In the genomic region with DNA sequence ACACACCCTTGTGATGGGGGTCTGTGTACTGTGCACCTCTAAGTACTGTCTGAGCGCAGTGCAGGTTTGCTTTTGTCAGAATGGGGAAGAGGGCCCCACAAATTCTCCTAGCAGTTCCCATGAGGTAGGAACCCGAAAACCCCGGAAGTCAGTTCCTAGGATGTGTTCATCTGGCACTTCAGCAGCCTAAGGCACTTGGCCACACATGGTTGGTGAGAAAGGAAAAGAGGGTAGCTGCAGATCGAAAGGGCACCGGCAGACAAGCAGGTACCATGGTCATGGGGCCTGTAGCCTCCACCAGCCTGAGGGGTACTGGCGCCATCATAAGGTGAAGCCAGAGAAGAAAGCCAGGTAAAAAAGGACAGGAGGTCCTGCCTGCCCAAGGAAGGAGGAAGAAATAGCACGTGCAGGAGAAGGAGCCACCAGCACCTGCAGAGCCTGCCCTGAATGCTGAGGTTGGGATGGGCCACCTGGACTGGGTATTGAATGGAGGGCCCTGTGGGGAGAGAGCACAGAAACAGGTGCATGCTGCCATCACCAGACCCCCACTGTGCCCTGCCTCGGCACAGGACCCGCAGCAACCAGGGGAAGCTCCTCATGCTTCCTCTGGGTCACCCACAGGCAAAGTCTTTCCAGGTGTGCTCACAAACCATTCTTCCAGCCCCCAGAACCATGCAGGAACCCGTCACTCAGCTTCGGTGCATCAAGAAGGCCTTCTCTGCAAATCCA, we compare ENCODE assay signal across 17 cellular contexts. TPM values are rescaled to one million over a fixed set of nuclear protein-coding genes. Genes with fewer than 3 reads are reported as not detected.
DNase-seq lines count a peak whose midpoint lies in the region; ATAC-seq and TF ChIP-seq lines count a peak whose summit lies in the region.
"Had no signal": no experiment of that assay in that cellular context is flagged by ENCODE, and none has a peak within 500 bp of the region (broad histone marks: within the 10 kb centered on the region; RNA-seq: fewer than 3 reads in every experiment).

No MANE protein-coding gene starts in this region.

- no peak for TF ChIP-seq POLR2A in ovary (IDR thresholded peaks at IDR 0.05)

- H3K27me3 ChIP-seq in ovary = no peaks in the 10 kb centered on the region

- H3K4me3 Mint-ChIP-seq in stimulated activated naive CD8-positive, alpha-beta T cell treated with anti-CD3 and anti-CD28 coated beads, Interleukin-15, Interleukin-2, amounts not matched to agents 100 ng/mL and 50 ng/mL, for 24 hours = no peak overlapping the region
- H3K4me3 Mint-ChIP-seq in activated CD4-positive, alpha-beta memory T cell treated with anti-CD3 and anti-CD28 coated beads, Interleukin-2, amount 10 ng/mL, durations not matched to agents 7 days and 5 days = no peak overlapping the region
- H3K4me3 Mint-ChIP-seq in naive thymus-derived CD8-positive, alpha-beta T cell = peak overlapping the region in 9 of 10 donors; percentile 44 to 82 (median 74)
- H3K4me3 Mint-ChIP-seq: endodermal cell, IgD-negative memory B cell, nephron progenitor cell had no signal

- no peaks in the 10 kb centered on the region for H3K9me3 ChIP-seq in ovary

- H3K4me1 Mint-ChIP-seq in stimulated activated naive CD8-positive, alpha-beta T cell treated with anti-CD3 and anti-CD28 coated beads, Interleukin-15, Interleukin-2, amounts not matched to agents 100 ng/mL and 50 ng/mL, for 24 hours (ENCODE audit: low read depth) = peaks cover 66% of the 10 kb centered on the region
- H3K4me1 Mint-ChIP-seq in activated CD4-positive, alpha-beta memory T cell treated with anti-CD3 and anti-CD28 coated beads, Interleukin-2, amount 10 ng/mL, durations not matched to agents 7 days and 5 days = peaks cover 25% of the 10 kb centered on the region
- peaks cover 45 to 94% (median 74%) of the 10 kb centered on the region in 4 donors for H3K4me1 Mint-ChIP-seq in naive thymus-derived CD8-positive, alpha-beta T cell
- H3K4me1 Mint-ChIP-seq: endodermal cell had no signal

- TF ChIP-seq CTCF in ovary (IDR thresholded peaks at IDR 0.05) = no peak

- H3K27ac Mint-ChIP-seq in stimulated activated naive CD8-positive, alpha-beta T cell treated with anti-CD3 and anti-CD28 coated beads, Interleukin-15, Interleukin-2, amounts not matched to agents 100 ng/mL and 50 ng/mL, for 24 hours = peak overlapping the region; percentile 22
- peak overlapping the region; percentile 54 for H3K27ac Mint-ChIP-seq in activated CD4-positive, alpha-beta memory T cell treated with anti-CD3 and anti-CD28 coated beads, Interleukin-2, amount 10 ng/mL, durations not matched to agents 7 days and 5 days
- peak overlapping the region; percentile 92 to 100 (median 97) for H3K27ac Mint-ChIP-seq in naive thymus-derived CD8-positive, alpha-beta T cell
- H3K27ac Mint-ChIP-seq: endodermal cell, nephron progenitor cell had no signal

- H3K27me3 Mint-ChIP-seq in stimulated activated naive CD8-positive, alpha-beta T cell treated with anti-CD3 and anti-CD28 coated beads, Interleukin-15, Interleukin-2, amounts not matched to agents 100 ng/mL and 50 ng/mL, for 24 hours = no peaks in the 10 kb centered on the region
- H3K27me3 Mint-ChIP-seq in activated CD4-positive, alpha-beta memory T cell treated with anti-CD3 and anti-CD28 coated beads, Interleukin-2, amount 10 ng/mL, durations not matched to agents 7 days and 5 days = no peaks in the 10 kb centered on the region
- H3K27me3 Mint-ChIP-seq in naive thymus-derived CD8-positive, alpha-beta T cell = no peaks in the 10 kb centered on the region
- H3K27me3 Mint-ChIP-seq: IgD-negative memory B cell had no signal

- no peak overlapping the region for H3K4me3 ChIP-seq in ovary
- H3K4me3 ChIP-seq: GM12878, lung had no signal

- H3K36me3 ChIP-seq in ovary = no peaks in the 10 kb centered on the region

- H3K36me3 Mint-ChIP-seq in stimulated activated naive CD8-positive, alpha-beta T cell treated with anti-CD3 and anti-CD28 coated beads, Interleukin-15, Interleukin-2, amounts not matched to agents 100 ng/mL and 50 ng/mL, for 24 hours (ENCODE audit: low read depth) = peaks cover 24% of the 10 kb centered on the region
- peaks cover 66% of the 10 kb centered on the region for H3K36me3 Mint-ChIP-seq in activated CD4-positive, alpha-beta memory T cell treated with anti-CD3 and anti-CD28 coated beads, Interleukin-2, amount 10 ng/mL, durations not matched to agents 7 days and 5 days (ENCODE audit: low read depth)
- H3K36me3 Mint-ChIP-seq in naive thymus-derived CD8-positive, alpha-beta T cell = peaks cover 0 to 70% (median 35%) of the 10 kb centered on the region in 3 donors

- peaks cover 8% of the 10 kb centered on the region for H3K4me1 ChIP-seq in ovary (ENCODE audit: insufficient read depth)

- H3K9me3 Mint-ChIP-seq in stimulated activated naive CD8-positive, alpha-beta T cell treated with anti-CD3 and anti-CD28 coated beads, Interleukin-15, Interleukin-2, amounts not matched to agents 100 ng/mL and 50 ng/mL, for 24 hours = no peaks in the 10 kb centered on the region
- no peaks in the 10 kb centered on the region for H3K9me3 Mint-ChIP-seq in activated CD4-positive, alpha-beta memory T cell treated with anti-CD3 and anti-CD28 coated beads, Interleukin-2, amount 10 ng/mL, durations not matched to agents 7 days and 5 days
- no peaks in the 10 kb centered on the region for H3K9me3 Mint-ChIP-seq in naive thymus-derived CD8-positive, alpha-beta T cell
- H3K9me3 Mint-ChIP-seq: endodermal cell, IgD-negative memory B cell, nephron progenitor cell had no signal

- CTCF ChIA-PET in activated CD4-positive, alpha-beta memory T cell treated with anti-CD3 and anti-CD28 coated beads, Interleukin-2, amount 10 ng/mL, durations not matched to agents 7 days and 5 days (lab: Charles Lee) = interaction anchor here (2.2 kb wide), 1 partner anchor 9 kb away, joined by 10 read pairs; no protein-coding TSS in a partner anchor

- no peak for TF ChIP-seq EP300 in ovary (IDR thresholded peaks at IDR 0.05)

- POLR2A ChIA-PET in activated CD4-positive, alpha-beta memory T cell treated with anti-CD3 and anti-CD28 coated beads, Interleukin-2, amount 10 ng/mL, durations not matched to agents 7 days and 5 days (lab: Charles Lee) = interaction anchor here (1.2 to 5.7 kb wide), 3 partner anchors 7 to 29 kb away, joined by 4 to 56 read pairs (median 4); partner anchors contain the start of genes CASTOR1 and TBC1D10A
- POLR2A ChIA-PET in naive thymus-derived CD8-positive, alpha-beta T cell (lab: Charles Lee) = interaction anchor here (0.5 to 14.6 kb wide), 9 partner anchors 4 to 127 kb away, joined by 3 to 416 read pairs (median 6); partner anchors contain the start of genes CASTOR1, CCDC157, RNF215 and SF3A1

- intact Hi-C loops in ovary (cut with DNase I) = no loop called here

- ATAC-seq in stimulated activated naive CD8-positive, alpha-beta T cell treated with anti-CD3 and anti-CD28 coated beads, Interleukin-15, Interleukin-2, amounts not matched to agents 100 U/mL and 50 U/mL, for 24 hours = no peak
- no peak for ATAC-seq in naive thymus-derived CD8-positive, alpha-beta T cell
- ATAC-seq: GM12878 had no signal

- DNase-seq in stimulated activated naive CD8-positive, alpha-beta T cell treated with anti-CD3 and anti-CD28 coated beads, Interleukin-15, Interleukin-2, amounts not matched to agents 100 U/mL and 50 U/mL, for 24 hours = no peak
- DNase-seq in activated CD4-positive, alpha-beta memory T cell treated with anti-CD3 and anti-CD28 coated beads, Interleukin-2, amount 10 ng/mL, durations not matched to agents 7 days and 5 days = no peak
- DNase-seq in naive thymus-derived CD8-positive, alpha-beta T cell = no peak
- no peak for DNase-seq in AML-193 (lab: John Stamatoyannopoulos, UW)
- no peak for DNase-seq in AG08395 (ENCODE audit: low spot score)
- no peak for DNase-seq in ovary
- DNase-seq: C1 segment of cervical spinal cord, EL, endodermal cell, foreskin fibroblast, NCI-H1092, nephron progenitor cell, OCI-M1 had no signal

- 94% methylated on average over 11 of the region's 11 CpGs for WGBS in ovary, 3 donors

- no peak overlapping the region for H3K27ac ChIP-seq in ovary

RNA-seq across cellular contexts. Expression of gene CASTOR1, which starts 8.1 kb away (rescaled TPM):
- 10 to 100 TPM; 14.2 to 14.6 TPM for total RNA-seq in activated CD4-positive, alpha-beta memory T cell treated with anti-CD3 and anti-CD28 coated beads, Interleukin-2, amount 10 ng/mL, durations not matched to agents 7 days and 5 days
- 10 to 100 TPM; 18.0 to 20.4 TPM for total RNA-seq in naive thymus-derived CD8-positive, alpha-beta T cell
- polyA plus RNA-seq in naive thymus-derived CD8-positive, alpha-beta T cell = 10 to 100 TPM; 16.9 to 33.5 (median 20.8) TPM
- total RNA-seq in ovary = 10 to 100 TPM; 11.0 to 31.2 (median 20.6) TPM
- polyA plus RNA-seq in ovary = 10 to 100 TPM in 1 of 2 donors, 1 to 10 TPM in 1; 3.1 to 22.0 TPM

RNA-seq across cellular contexts. Expression of gene TBC1D10A, which starts 29.3 kb away (rescaled TPM):
- total RNA-seq in activated CD4-positive, alpha-beta memory T cell treated with anti-CD3 and anti-CD28 coated beads, Interleukin-2, amount 10 ng/mL, durations not matched to agents 7 days and 5 days = 10 to 100 TPM; 37.9 to 41.6 TPM
- total RNA-seq in naive thymus-derived CD8-positive, alpha-beta T cell = 10 to 100 TPM; 66.7 to 67.7 TPM
- polyA plus RNA-seq in naive thymus-derived CD8-positive, alpha-beta T cell = 10 to 100 TPM; 56.7 to 83.4 (median 62.0) TPM
- 10 to 100 TPM; 19.6 to 39.3 (median 30.7) TPM for total RNA-seq in ovary
- polyA plus RNA-seq in ovary = 10 to 100 TPM in 1 of 2 donors, 1 to 10 TPM in 1; 6.1 to 28.1 TPM

RNA-seq across cellular contexts. Expression of gene OSM, which starts 30.8 kb away (rescaled TPM):
- total RNA-seq in activated CD4-positive, alpha-beta memory T cell treated with anti-CD3 and anti-CD28 coated beads, Interleukin-2, amount 10 ng/mL, durations not matched to agents 7 days and 5 days = 100 to 1,000 TPM; 103 to 107 TPM
- total RNA-seq in naive thymus-derived CD8-positive, alpha-beta T cell = 1 to 10 TPM in 1 of 2 experiments, under 1 TPM in 1; 0.81 to 1.1 TPM
- polyA plus RNA-seq in naive thymus-derived CD8-positive, alpha-beta T cell = 10 to 100 TPM in 1 of 3 donors, 1 to 10 TPM in 2; 4.4 to 11.6 (median 4.4) TPM
- 1 to 10 TPM in 4 of 7 donors, under 1 TPM in 2, not detected in 1; 0.73 to 4.5 (median 1.2) TPM for total RNA-seq in ovary
- under 1 TPM in 1 of 2 donors, not detected in 1; 0.46 TPM for polyA plus RNA-seq in ovary
- total RNA-seq: endodermal cell had no signal

RNA-seq across cellular contexts. Expression of gene LIF, which starts 50.9 kb away (rescaled TPM):
- 10 to 100 TPM; 94.6 to 94.8 TPM for total RNA-seq in activated CD4-positive, alpha-beta memory T cell treated with anti-CD3 and anti-CD28 coated beads, Interleukin-2, amount 10 ng/mL, durations not matched to agents 7 days and 5 days
- not detected for total RNA-seq in naive thymus-derived CD8-positive, alpha-beta T cell
- not detected for polyA plus RNA-seq in naive thymus-derived CD8-positive, alpha-beta T cell
- total RNA-seq in ovary = 1 to 10 TPM in 5 of 7 donors, under 1 TPM in 2; 0.35 to 8.3 (median 1.9) TPM
- 1 to 10 TPM; 1.1 to 3.1 TPM for polyA plus RNA-seq in ovary
- polyA plus RNA-seq: IgD-negative memory B cell had no signal

RNA-seq across cellular contexts. Expression of gene SF3A1, which starts 59.3 kb away (rescaled TPM):
- total RNA-seq in activated CD4-positive, alpha-beta memory T cell treated with anti-CD3 and anti-CD28 coated beads, Interleukin-2, amount 10 ng/mL, durations not matched to agents 7 days and 5 days = 100 to 1,000 TPM; 225 to 226 TPM
- total RNA-seq in naive thymus-derived CD8-positive, alpha-beta T cell = 100 to 1,000 TPM; 313 to 314 TPM
- 100 to 1,000 TPM in 1 of 3 donors, 10 to 100 TPM in 2; 66.5 to 119 (median 99.8) TPM for polyA plus RNA-seq in naive thymus-derived CD8-positive, alpha-beta T cell
- 100 to 1,000 TPM in 5 of 7 donors, 10 to 100 TPM in 2; 36.4 to 211 (median 176) TPM for total RNA-seq in ovary
- 10 to 100 TPM; 42.3 to 80.8 TPM for polyA plus RNA-seq in ovary

Comparison
In these comparisons a context has a peak if more than half of its experiments do, and no peak if none do; other contexts are left out.
1. H3K27ac Mint-ChIP-seq: peak in every context shown above with its lines; median percentile 97 in naive thymus-derived CD8-positive, alpha-beta T cell; 54 in activated CD4-positive, alpha-beta memory T cell treated with anti-CD3 and anti-CD28 coated beads, Interleukin-2, amount 10 ng/mL, durations not matched to agents 7 days and 5 days; 22 in stimulated activated naive CD8-positive, alpha-beta T cell treated with anti-CD3 and anti-CD28 coated beads, Interleukin-15, Interleukin-2, amounts not matched to agents 100 ng/mL and 50 ng/mL, for 24 hours.
2. H3K4me3 Mint-ChIP-seq: peak in naive thymus-derived CD8-positive, alpha-beta T cell (9 of 10); none in stimulated activated naive CD8-positive, alpha-beta T cell treated with anti-CD3 and anti-CD28 coated beads, Interleukin-15, Interleukin-2, amounts not matched to agents 100 ng/mL and 50 ng/mL, for 24 hours (single experiment) and activated CD4-positive, alpha-beta memory T cell treated with anti-CD3 and anti-CD28 coated beads, Interleukin-2, amount 10 ng/mL, durations not matched to agents 7 days and 5 days (single experiment).
3. RNA of gene OSM, which starts 30.8 kb away (total RNA-seq): 103 to 107 TPM in activated CD4-positive, alpha-beta memory T cell treated with anti-CD3 and anti-CD28 coated beads, Interleukin-2, amount 10 ng/mL, durations not matched to agents 7 days and 5 days; 0.73 to 4.5 TPM in ovary and 0.81 to 1.1 TPM in naive thymus-derived CD8-positive, alpha-beta T cell; every median in the first group is over 10 times any median in the second.